Comparison of ENCODE assay signal across 8 cellular contexts in the genomic region with DNA sequence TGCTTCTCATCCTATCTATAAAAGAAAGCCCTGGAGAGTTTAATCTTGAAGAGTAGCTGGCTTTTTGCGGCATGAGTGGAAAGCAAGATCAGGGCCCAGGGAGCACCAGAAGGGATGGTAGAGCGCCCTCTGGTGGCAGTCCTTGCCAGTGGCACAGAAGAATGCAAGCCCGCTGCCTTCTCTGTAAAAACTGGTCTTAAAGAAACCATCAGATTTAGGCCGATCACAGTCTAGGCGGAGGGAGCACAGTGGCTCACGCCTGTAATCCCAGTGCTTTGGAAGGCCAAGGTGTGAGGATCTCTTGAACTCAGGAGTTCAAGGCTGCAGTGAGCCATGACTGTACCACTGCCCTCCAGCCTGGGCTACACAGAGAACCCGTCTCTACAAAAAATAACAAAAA. TPM values are rescaled to one million over a fixed set of nuclear protein-coding genes. Genes with fewer than 3 reads are reported as not detected.
DNase-seq lines count a peak whose midpoint lies in the region; ATAC-seq, FAIRE-seq and TF ChIP-seq lines count a peak whose summit lies in the region.

No MANE protein-coding gene starts in this region.

- H3K36me3 Mint-ChIP-seq in neural crest cell (ENCODE audit: low read depth): no peaks in the 10 kb centered on the region

- in situ Hi-C loops in ACHN (cut with HindIII; ENCODE audit: low pct_ligation_motif_present, low pct_unique_long_range_greater_than_20kb, low sequenced_read_pairs): no loop called here

- H3K27me3 Mint-ChIP-seq in neural crest cell (ENCODE audit: low read depth): no peaks in the 10 kb centered on the region

- DNase-seq in ACHN (peak; percentile 78), RCC 7860 (ENCODE audit: low spot score) (peak; percentile 55), fibroblast of the aortic adventitia (ENCODE audit: low read depth) (peak; percentile 92), neural crest cell (ENCODE audit: low read depth, low spot score) (peak; percentile 96)
- DNase-seq in Jurkat, Clone E6-1 (ENCODE audit: low read depth, low spot score): peak; percentile 66
- DNase-seq in activated T-cell treated with anti-CD3 and anti-CD28 coated beads, Interleukin-2, amount 50 U/mL, for 48 hours: peak; percentile 87 to 88
- DNase-seq in stimulated activated naive CD8-positive, alpha-beta T cell treated with anti-CD3 and anti-CD28 coated beads, Interleukin-15, Interleukin-2, amounts not matched to agents 100 U/mL and 50 U/mL, for 24 hours: peak; percentile 90

- FAIRE-seq in RCC 7860 (lab: Jason Lieb, UNC): no peak

- no peak overlapping the region for H3K4me3 ChIP-seq in Jurkat, Clone E6-1 (ENCODE audit: low read length)
- H3K4me3 ChIP-seq in fibroblast of the aortic adventitia (ENCODE audit: low read depth, low read length): no peak overlapping the region

- peak; percentile 59 for ATAC-seq in GM18868 (IDR thresholded peaks at IDR 0.05; ENCODE audit: unreplicated experiment)
- peak; percentile 73 for ATAC-seq in stimulated activated naive CD8-positive, alpha-beta T cell treated with anti-CD3 and anti-CD28 coated beads, Interleukin-15, Interleukin-2, amounts not matched to agents 100 U/mL and 50 U/mL, for 24 hours

- H3K9me3 Mint-ChIP-seq in neural crest cell: no peaks in the 10 kb centered on the region

- peak; percentile 96 for TF ChIP-seq CTCF in fibroblast of the aortic adventitia (IDR thresholded peaks at IDR 0.05; ENCODE audit: insufficient read depth, low read length)
- peak; percentile 99 for TF ChIP-seq CTCF in neural crest cell (conservative IDR thresholded peaks at IDR 0.05)

- H3K27ac Mint-ChIP-seq in neural crest cell (ENCODE audit: unreplicated experiment): no peak overlapping the region

- no peak overlapping the region for H3K4me3 Mint-ChIP-seq in neural crest cell

- H3K4me1 Mint-ChIP-seq in neural crest cell: peaks cover 5% of the 10 kb centered on the region

RNA-seq across cellular contexts. Expression of a gene that starts 35.6 kb away (rescaled TPM):
- polyA plus RNA-seq in Jurkat, Clone E6-1 (2012; ENCODE audit: insufficient read depth, insufficient read length): not detected
- total RNA-seq in fibroblast of the aortic adventitia (ENCODE audit: low replicate concordance): not detected in 2 replicates
- total RNA-seq in neural crest cell: not detected in 2 replicates

RNA-seq across cellular contexts. Expression of a gene that starts 36.3 kb away (rescaled TPM):
- 8.0 TPM for polyA plus RNA-seq in Jurkat, Clone E6-1 (2012; ENCODE audit: insufficient read depth, insufficient read length)
- 24.9 and 62.4 TPM in 2 replicates for total RNA-seq in fibroblast of the aortic adventitia (ENCODE audit: low replicate concordance)
- total RNA-seq in neural crest cell: 17.8 and 18.3 TPM in 2 replicates
